ENCODE assay signal across 8 cellular contexts in the genomic region with DNA sequence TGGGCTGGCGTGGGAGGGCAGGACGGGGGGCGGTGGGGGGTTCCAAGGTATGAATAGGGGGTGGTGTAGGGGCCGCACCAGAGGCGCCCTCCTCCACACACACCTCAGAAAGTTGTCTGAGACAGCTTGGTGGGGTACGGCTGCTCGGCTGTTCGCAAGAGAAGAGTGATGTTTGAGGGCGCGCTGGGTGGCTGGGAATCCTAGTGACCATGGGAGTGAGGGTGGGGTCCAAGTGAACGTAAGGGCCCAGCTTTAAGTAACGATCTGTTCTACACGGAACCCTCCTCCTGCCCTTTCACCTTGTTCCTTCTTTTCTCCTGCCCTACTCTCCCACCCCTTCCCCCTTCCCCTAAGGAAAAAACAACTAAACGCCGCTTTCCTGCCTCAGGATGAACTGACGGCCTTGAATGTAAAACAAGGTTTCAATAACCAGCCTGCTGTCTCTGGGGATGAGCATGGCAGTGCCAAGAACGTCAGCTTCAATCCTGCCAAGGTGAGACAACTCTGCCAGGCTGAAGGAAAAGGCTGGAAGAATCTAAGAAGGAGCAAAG. TPM values are rescaled to one million over a fixed set of nuclear protein-coding genes. Genes with fewer than 3 reads are reported as not detected.
DNase-seq lines count a peak whose midpoint lies in the region; ATAC-seq and TF ChIP-seq lines count a peak whose summit lies in the region.

No MANE protein-coding gene starts in this region.

- peaks cover 35% of the 10 kb centered on the region for H3K36me3 ChIP-seq in neutrophil

- DNase-seq in RPMI7951 (ENCODE audit: low read depth) (peak; percentile 5), NCI-H774 (lab: John Stamatoyannopoulos, UW) (no peak), NCI-H2171 (lab: John Stamatoyannopoulos, UW) (no peak), NCI-H510A treated with DMSO at 0.1 percent for 48 hours (lab: John Stamatoyannopoulos, UW) (no peak)

- H3K4me3 ChIP-seq in neutrophil (ENCODE audit: low read depth in 1 of 2, low read length in 1 of 2), result peak overlapping the region; percentile 68 to 69

- no peaks in the 10 kb centered on the region for H3K27me3 ChIP-seq in neutrophil

- TF ChIP-seq CTCF in neutrophil (IDR thresholded peaks at IDR 0.05), result no peak

- H3K27ac ChIP-seq in neutrophil, result peak overlapping the region; percentile 89

- H3K4me1 ChIP-seq in neutrophil (ENCODE audit: control insufficient read depth in 1 of 2, insufficient read depth in 1 of 2, low read depth in 1 of 2, low read length in 1 of 2), result peaks cover 17 to 24% of the 10 kb centered on the region in 2 experiments

- no peaks in the 10 kb centered on the region for H3K9me3 ChIP-seq in neutrophil

- ATAC-seq in GM21447 (IDR thresholded peaks at IDR 0.05; ENCODE audit: unreplicated experiment), result peak; percentile 10
- ATAC-seq in esophagus mucosa, result peak; percentile 28
- ATAC-seq in GM18909 (IDR thresholded peaks at IDR 0.05; ENCODE audit: poor library complexity, unreplicated experiment), result no peak

RNA-seq across cellular contexts. Expression of gene MED12, which starts 0.7 kb away (rescaled TPM):
- 19.3 and 35.1 TPM in 2 replicates for total RNA-seq in RPMI7951 (2014; rRNA removed; shearing (Covaris generic))
- total RNA-seq in esophagus mucosa, result 23.3 TPM

RNA-seq across cellular contexts. Expression of gene IL2RG, which starts 7.7 kb away (rescaled TPM):
- not detected in 2 replicates for total RNA-seq in RPMI7951 (2014; rRNA removed; shearing (Covaris generic))
- 1.9 TPM for total RNA-seq in esophagus mucosa

RNA-seq across cellular contexts. Expression of gene CXorf65, which starts 12.5 kb away (rescaled TPM):
- not detected in 2 replicates for total RNA-seq in RPMI7951 (2014; rRNA removed; shearing (Covaris generic))
- not detected for total RNA-seq in esophagus mucosa

RNA-seq across cellular contexts. Expression of gene FOXO4, which starts 23.4 kb away (rescaled TPM):
- 4.2 and 4.3 TPM in 2 replicates for total RNA-seq in RPMI7951 (2014; rRNA removed; shearing (Covaris generic))
- 6.4 TPM for total RNA-seq in esophagus mucosa

RNA-seq across cellular contexts. Expression of gene NLGN3, which starts 25.6 kb away (rescaled TPM):
- total RNA-seq in RPMI7951 (2014; rRNA removed; shearing (Covaris generic)), result under 0.01 and 0.10 TPM in 2 replicates
- total RNA-seq in esophagus mucosa, result 0.08 TPM
